In the genomic region with DNA sequence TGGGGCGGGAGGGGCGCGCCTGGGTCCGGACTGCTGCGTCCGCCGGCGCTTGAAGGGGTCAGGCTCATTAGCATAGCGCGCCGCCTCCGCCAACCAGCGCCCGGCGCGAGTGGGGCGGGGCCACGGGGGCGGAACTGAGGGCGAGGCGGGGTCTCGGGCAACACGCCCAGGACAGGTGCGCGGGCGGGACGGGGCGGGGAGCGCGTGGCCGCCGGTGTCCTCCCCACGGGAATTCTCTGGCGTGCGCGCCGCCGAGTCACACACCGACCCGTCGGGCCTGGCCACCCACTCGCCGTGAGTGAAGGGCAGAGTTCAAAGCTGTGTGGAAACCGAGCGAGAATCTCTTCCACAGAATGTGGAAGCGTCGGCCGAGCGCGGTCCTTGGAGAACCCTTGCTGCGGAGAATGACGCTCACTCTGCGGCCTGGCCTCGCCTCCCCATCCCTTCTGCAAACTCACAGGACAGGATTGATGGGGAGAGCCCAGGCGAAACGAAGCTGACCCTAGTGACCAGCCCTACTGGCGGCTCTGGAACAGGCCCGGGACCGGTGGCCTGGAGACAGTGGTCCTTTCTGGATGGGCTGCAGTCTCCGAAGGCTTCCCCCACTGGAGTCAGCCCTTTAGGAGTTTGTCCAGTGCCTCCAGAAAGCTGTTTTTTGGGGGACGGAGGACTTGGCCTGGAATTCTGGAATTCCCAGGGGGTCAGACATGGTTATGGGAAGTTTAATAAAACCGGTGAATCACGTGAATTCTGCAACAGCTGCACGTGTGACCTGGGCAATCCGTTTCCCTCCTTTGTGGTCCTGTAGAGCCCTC, we compare ENCODE assay signal across 8 cellular contexts. TPM values are rescaled to one million over a fixed set of nuclear protein-coding genes. Genes with fewer than 3 reads are reported as not detected.
DNase-seq lines count a peak whose midpoint lies in the region; ATAC-seq and TF ChIP-seq lines count a peak whose summit lies in the region.

A gene (minus strand): TSS at position 69 of the 815 bp plus-strand sequence. CDS start 101 bp downstream, outside the sequence.

- ATAC-seq in GM18873 (IDR thresholded peaks at IDR 0.05; ENCODE audit: low FRiP score, unreplicated experiment) = peak; percentile 44
- peak; percentile 76 for ATAC-seq in HG03175 (IDR thresholded peaks at IDR 0.05; ENCODE audit: unreplicated experiment)
- peak; percentile 88 for ATAC-seq in activated CD8-positive, alpha-beta T cell treated with anti-CD3 and anti-CD28 coated beads, Interleukin-2, amount 10 ng/mL, durations not matched to agents 7 days and 5 days
- ATAC-seq in effector memory CD8-positive, alpha-beta T cell (replicated peaks) = peak; percentile 75

- no peaks in the 10 kb centered on the region; the same call in 1 of the 2 replicates for H3K9me3 ChIP-seq in AG04450 (ENCODE audit: control insufficient read depth, insufficient read depth, low read length)
- no peaks in the 10 kb centered on the region for H3K9me3 ChIP-seq in mononuclear cell (ENCODE audit: low read depth, low read length)

- peaks cover 58% of the 10 kb centered on the region for H3K4me1 ChIP-seq in mononuclear cell (ENCODE audit: insufficient read depth, low read length)

- H3K4me3 Mint-ChIP-seq in activated CD8-positive, alpha-beta T cell treated with anti-CD3 and anti-CD28 coated beads, Interleukin-2, amount 10 ng/mL, durations not matched to agents 7 days and 5 days = peak within 1 kb of the TSS; percentile 79
- peak within 1 kb of the TSS; percentile 79 to 82 for H3K4me3 Mint-ChIP-seq in effector memory CD8-positive, alpha-beta T cell

- peaks cover 69% of the 10 kb centered on the region for H3K4me1 Mint-ChIP-seq in activated CD8-positive, alpha-beta T cell treated with anti-CD3 and anti-CD28 coated beads, Interleukin-2, amount 10 ng/mL, durations not matched to agents 7 days and 5 days (ENCODE audit: low read depth)
- peaks cover 17 to 29% of the 10 kb centered on the region in 2 donors for H3K4me1 Mint-ChIP-seq in effector memory CD8-positive, alpha-beta T cell (ENCODE audit: low read depth in 2 of 2)

- POLR2A ChIA-PET in AG04450 (lab: Yijun Ruan, JAX) = interaction anchor here (0.5 to 1.1 kb wide), 2 partner anchors 19 to 79 kb away, joined by 4 read pairs; no protein-coding TSS in a partner anchor
- POLR2A ChIA-PET in activated CD8-positive, alpha-beta T cell treated with anti-CD3 and anti-CD28 coated beads, Interleukin-2, amount 10 ng/mL, durations not matched to agents 7 days and 5 days (lab: Charles Lee) = interaction anchor here (0.9 to 4.2 kb wide), 2 partner anchors 12 to 16 kb away, joined by 3 to 38 read pairs; no protein-coding TSS in a partner anchor

- H3K36me3 Mint-ChIP-seq in activated CD8-positive, alpha-beta T cell treated with anti-CD3 and anti-CD28 coated beads, Interleukin-2, amount 10 ng/mL, durations not matched to agents 7 days and 5 days (ENCODE audit: low read depth) = peaks cover 11% of the 10 kb centered on the region
- peaks cover 31% of the 10 kb centered on the region for H3K36me3 Mint-ChIP-seq in effector memory CD8-positive, alpha-beta T cell (ENCODE audit: insufficient read depth)

- no peaks in the 10 kb centered on the region for H3K9me3 Mint-ChIP-seq in activated CD8-positive, alpha-beta T cell treated with anti-CD3 and anti-CD28 coated beads, Interleukin-2, amount 10 ng/mL, durations not matched to agents 7 days and 5 days (ENCODE audit: insufficient read depth)
- no peaks in the 10 kb centered on the region for H3K9me3 Mint-ChIP-seq in effector memory CD8-positive, alpha-beta T cell

- DNase-seq in AG04450 (ENCODE audit: low read depth, low spot score) = no peak
- DNase-seq in NCI-H748 (lab: John Stamatoyannopoulos, UW; ENCODE audit: unreplicated experiment) = peak; percentile 80
- peak; percentile 91 for DNase-seq in activated CD8-positive, alpha-beta T cell treated with anti-CD3 and anti-CD28 coated beads, Interleukin-2, amount 10 ng/mL, durations not matched to agents 7 days and 5 days
- DNase-seq in effector memory CD8-positive, alpha-beta T cell = peak; percentile 73 to 78 (median 77)
- peak; percentile 65 to 70 for DNase-seq in stimulated activated CD8-positive, alpha-beta memory T cell treated with anti-CD3 and anti-CD28 coated beads, Interleukin-2, amount 100 ng/mL, for 1 hour (ENCODE audit: low read depth in 2 of 2)

- TF ChIP-seq CTCF in AG04450 (IDR thresholded peaks at IDR 0.05; ENCODE audit: low read depth, low read length) = no peak

- no peak within 1 kb of the TSS for H3K27ac ChIP-seq in AG04450 (ENCODE audit: low read depth, low read length)

- H3K27me3 Mint-ChIP-seq in activated CD8-positive, alpha-beta T cell treated with anti-CD3 and anti-CD28 coated beads, Interleukin-2, amount 10 ng/mL, durations not matched to agents 7 days and 5 days (ENCODE audit: low read depth) = no peaks in the 10 kb centered on the region
- H3K27me3 Mint-ChIP-seq in effector memory CD8-positive, alpha-beta T cell = no peaks in the 10 kb centered on the region

- H3K27me3 ChIP-seq in AG04450 (ENCODE audit: control insufficient read depth, insufficient read depth, low read length) (peaks cover 33% of the 10 kb centered on the region), mononuclear cell (ENCODE audit: insufficient read depth, low read length) (no peaks in the 10 kb centered on the region)

- CTCF ChIA-PET in AG04450 (lab: Charles Lee) = no interaction called here
- CTCF ChIA-PET in activated CD8-positive, alpha-beta T cell treated with anti-CD3 and anti-CD28 coated beads, Interleukin-2, amount 10 ng/mL, durations not matched to agents 7 days and 5 days (lab: Charles Lee) = interaction anchor here (1.1 to 2.2 kb wide), 5 partner anchors 14 to 116 kb away, joined by 3 to 28 read pairs (median 4); a partner anchor contains a TSS

- peak within 1 kb of the TSS; percentile 68 for H3K27ac Mint-ChIP-seq in activated CD8-positive, alpha-beta T cell treated with anti-CD3 and anti-CD28 coated beads, Interleukin-2, amount 10 ng/mL, durations not matched to agents 7 days and 5 days
- peak within 1 kb of the TSS; percentile 44 to 73 for H3K27ac Mint-ChIP-seq in effector memory CD8-positive, alpha-beta T cell

- H3K4me3 ChIP-seq in AG04450 (ENCODE audit: low read depth, low read length) (peak within 1 kb of the TSS; percentile 53), mononuclear cell (ENCODE audit: low read length) (peak within 1 kb of the TSS; percentile 77)

RNA-seq across cellular contexts. Expression of the gene that starts here (rescaled TPM):
- 0.04 and 0.06 TPM in 2 replicates for polyA plus RNA-seq in AG04450 (2011; rRNA removed)
- not detected in 2 replicates for polyA minus RNA-seq in AG04450 (2011; rRNA and poly(A)+ RNA removed)
- total RNA-seq in activated CD8-positive, alpha-beta T cell treated with anti-CD3 and anti-CD28 coated beads, Interleukin-2, amount 10 ng/mL, durations not matched to agents 7 days and 5 days = 10 to 100 TPM; 13.4 to 14.3 TPM
- 6.0 TPM for total RNA-seq in mononuclear cell
